ENCODE assay signal across 23 cellular contexts in the genomic region with DNA sequence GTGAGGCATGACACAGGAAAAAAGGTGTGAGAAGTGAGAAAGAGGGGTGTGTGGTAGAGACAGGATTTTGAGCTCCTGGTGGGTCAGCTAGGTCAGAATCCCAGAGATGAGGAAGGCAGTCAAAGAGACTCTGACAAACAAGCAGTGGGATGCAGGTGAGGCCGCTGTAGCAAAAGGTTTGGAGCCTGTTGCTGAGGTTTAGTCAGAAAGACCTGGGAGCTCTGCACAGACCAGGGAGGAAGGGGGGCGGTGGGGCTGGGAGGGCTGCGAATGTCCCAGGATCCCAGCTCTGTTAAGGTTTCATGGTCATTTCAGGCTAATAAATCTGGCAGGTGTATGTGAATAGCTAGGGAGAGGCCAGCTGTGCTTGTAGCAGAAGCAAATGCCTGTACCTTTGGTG.
DNase-seq lines count a peak whose midpoint lies in the region; ATAC-seq, FAIRE-seq and TF ChIP-seq lines count a peak whose summit lies in the region.
"Had no signal": no experiment of that assay in that cellular context is flagged by ENCODE, and none has a peak within 500 bp of the region (broad histone marks: within the 10 kb centered on the region; RNA-seq: fewer than 3 reads in every experiment).

No MANE protein-coding gene starts in this region.

- FAIRE-seq in GM12878 (lab: Jason Lieb, UNC) = no peak
- FAIRE-seq: A549, RCC 7860 had no signal

- H3K27me3 Mint-ChIP-seq in neural crest cell (ENCODE audit: low read depth) = no peaks in the 10 kb centered on the region
- H3K27me3 Mint-ChIP-seq: B cell had no signal

- H3K9me3 ChIP-seq in GM12878 (replicated peaks; ENCODE audit: control insufficient read depth, insufficient read depth, low read length) = no peaks in the 10 kb centered on the region
- H3K9me3 ChIP-seq: A549 had no signal

- H4K20me1 ChIP-seq in GM12878 (ENCODE audit: control insufficient read depth, insufficient read depth) = no peaks in the 10 kb centered on the region

- no peak for TF ChIP-seq POLR2A in GM12878 (IDR thresholded peaks at IDR 0.05; ENCODE audit: low read depth, low read length)
- no peak for TF ChIP-seq POLR2A in GM18505 (IDR thresholded peaks at IDR 0.05; ENCODE audit: borderline replicate concordance, extremely low read depth, insufficient read depth, insufficient read length)

- TF ChIP-seq CTCF in GM12878 (IDR thresholded peaks at IDR 0.05 in 2 of 3, conservative IDR thresholded peaks at IDR 0.05 in 1 of 3; ENCODE audit: control insufficient read depth in 2 of 3, extremely low read depth in 1 of 3, insufficient read depth in 1 of 3, low read depth in 3 of 3, low read length in 3 of 3) (no peak), neural crest cell (conservative IDR thresholded peaks at IDR 0.05) (no peak)

- no TSS peak for BruUV-seq in GM12878 (replicated peaks; lab: Mats Ljungman, UMichigan)

- no peak overlapping the region for H3K4me3 Mint-ChIP-seq in neural crest cell
- H3K4me3 Mint-ChIP-seq: B cell, CD14-positive monocyte had no signal

- H3K27me3 ChIP-seq in H7 (ENCODE audit: control insufficient read depth, insufficient read depth, low read length) (no peaks in the 10 kb centered on the region), GM12878 (replicated peaks in 1 of 2; ENCODE audit: control insufficient read depth in 2 of 2, insufficient read depth in 2 of 2, low read length in 1 of 2) (no peaks in the 10 kb centered on the region)

- no peaks in the 10 kb centered on the region for H3K9me3 Mint-ChIP-seq in neural crest cell

- H3K4me3 ChIP-seq in H7 (ENCODE audit: insufficient read depth, low read depth, low read length) = no peak overlapping the region
- no peak overlapping the region for H3K4me3 ChIP-seq in GM12878
- H3K4me3 ChIP-seq: A549 had no signal

- no peaks in the 10 kb centered on the region for H3K36me3 Mint-ChIP-seq in neural crest cell (ENCODE audit: low read depth)
- H3K36me3 Mint-ChIP-seq: CD14-positive monocyte had no signal

- no peaks in the 10 kb centered on the region for H3K4me1 Mint-ChIP-seq in neural crest cell
- H3K4me1 Mint-ChIP-seq: B cell, CD14-positive monocyte had no signal

- SMC1A ChIA-PET in GM12878 (lab: Charles Lee; ENCODE audit: uncharacterized antibody, unreplicated experiment) = no interaction called here

- TF ChIP-seq RAD21 in GM12878 (IDR thresholded peaks at IDR 0.05; ENCODE audit: insufficient read depth, low read depth, low read length) = no peak

- no peaks in the 10 kb centered on the region for H3K4me1 ChIP-seq in GM12878 (ENCODE audit: control insufficient read depth, insufficient read depth, low read length)
- H3K4me1 ChIP-seq: A549 had no signal

- WGBS in GM12878 (ENCODE audit: insufficient coverage, insufficient replicate concordance, low lambda C conversion rate, missing lambda C conversion rate) = 40% methylated on average over 3 of the region's 3 CpGs

- POLR2A ChIA-PET in GM12878 (lab: Charles Lee) = no interaction called here

- RAD21 ChIA-PET in GM12878 (lab: Charles Lee; ENCODE audit: unreplicated experiment) = interaction anchor here (0.9 kb wide), 1 partner anchor 20 kb away, joined by 3 read pairs; no protein-coding TSS in a partner anchor

- intact Hi-C loops in GM12878 (cut with micrococcal nuclease; ENCODE audit: unreplicated experiment) = no loop called here

- H3K36me3 ChIP-seq in H7 (replicated peaks; ENCODE audit: control insufficient read depth, insufficient read depth, low read length) (no peaks in the 10 kb centered on the region), GM12878 (ENCODE audit: control insufficient read depth in 2 of 2, insufficient read depth in 2 of 2, low read length in 1 of 2) (no peaks in the 10 kb centered on the region)

- peak overlapping the region; percentile 45 for H3K27ac Mint-ChIP-seq in neural crest cell (ENCODE audit: unreplicated experiment)
- H3K27ac Mint-ChIP-seq: B cell had no signal

- TF ChIP-seq EP300 in GM12878 (IDR thresholded peaks at IDR 0.05; ENCODE audit: borderline replicate concordance in 1 of 2, control insufficient read depth in 1 of 2, low read depth in 2 of 2, low read length in 2 of 2) = no peak

- ATAC-seq in GM18909 (IDR thresholded peaks at IDR 0.05; ENCODE audit: poor library complexity, unreplicated experiment) (peak; percentile 7), GM12878 (peak; percentile 31), GM18505 (IDR thresholded peaks at IDR 0.05; ENCODE audit: unreplicated experiment) (no peak)
- ATAC-seq: A549 had no signal

- H2AFZ ChIP-seq in GM12878 (ENCODE audit: control insufficient read depth, low read depth, low read length) = no peak overlapping the region

- in situ Hi-C loops in GM12878 (cut with MboI) = no loop called here

- H3K9ac ChIP-seq in GM12878 (ENCODE audit: control insufficient read depth, insufficient read depth, low read length) = no peak overlapping the region

- no peak overlapping the region for H3K4me2 ChIP-seq in GM12878 (ENCODE audit: control insufficient read depth, insufficient read depth)
- H3K4me2 ChIP-seq: A549 had no signal

- H3K27ac ChIP-seq in GM12878 (ENCODE audit: control insufficient read depth, insufficient read depth) = no peak overlapping the region
- H3K27ac ChIP-seq: A549 had no signal

- CTCF ChIA-PET in GM12878 (lab: Yijun Ruan, JAX) = no interaction called here

- no peaks in the 10 kb centered on the region for H3K79me2 ChIP-seq in GM12878 (ENCODE audit: control insufficient read depth, insufficient read depth, low read length)

- DNase-seq in H7 = peak; percentile 2
- no peak for DNase-seq in GM12878 (ENCODE audit: low read depth, low spot score)
- DNase-seq in neural crest cell (ENCODE audit: low read depth, low spot score) = no peak
- DNase-seq in NCI-H2171 treated with DMSO at 0.1 percent for 48 hours (lab: John Stamatoyannopoulos, UW) = no peak
- no peak for DNase-seq in OCI-M2 (lab: John Stamatoyannopoulos, UW; ENCODE audit: unreplicated experiment)
- DNase-seq in EL = no peak
- DNase-seq: DMS53; GF-D8; KBM-7; MM.1S; NCI-H1048; NCI-H1417 treated with DMSO at 0.1 percent for 48 hours; NCI-H187 treated with DMSO at 0.1 percent for 48 hours; NCI-H2227 treated with DMSO at 0.1 percent for 48 hours; NCI-H510A; NCI-H774; NK-92 treated with Interleukin-12 subunit alpha and Interleukin-12 subunit beta, amount 100 ng/mL, for 24 hours had no signal

TF ChIP-seq in GM12878, 131 proteins besides CTCF, POLR2A, EP300 and RAD21:
- no peak for TF ChIP-seq IRF4 (IDR thresholded peaks at IDR 0.05; ENCODE audit: low read depth, low read length)
TF ChIP-seq in GM12878: peak in this region for 0.
